ENCODE assay signal across 13 cellular contexts in genomic region chr2:8315766-8316165, GRCh38.
DNase-seq lines count a peak whose midpoint lies in the region; ATAC-seq, FAIRE-seq and TF ChIP-seq lines count a peak whose summit lies in the region.
"Had no signal": no experiment of that assay in that cellular context is flagged by ENCODE, and none has a peak within 500 bp of the region (broad histone marks: within the 10 kb centered on the region; RNA-seq: fewer than 3 reads in every experiment).

No MANE protein-coding gene starts in this region.

- no peaks in the 10 kb centered on the region for H3K36me3 Mint-ChIP-seq in osteocyte (ENCODE audit: unreplicated experiment)

- peaks cover 0 to 8% (median 4%) of the 10 kb centered on the region in 4 experiments; a peak in 2 of 7 replicates for H3K4me1 ChIP-seq in H1 (replicated peaks in 1 of 4; ENCODE audit: control insufficient read depth in 3 of 4, insufficient read depth in 4 of 4, low read length in 3 of 4)
- peaks cover 0 to 6% of the 10 kb centered on the region in 2 donors for H3K4me1 ChIP-seq in small intestine (ENCODE audit: control insufficient read depth in 2 of 2, insufficient read depth in 1 of 2, low read depth in 1 of 2, low read length in 1 of 2)

- POLR2A ChIA-PET in H1 (lab: Charles Lee; ENCODE audit: partially characterized antibody): no interaction called here

- no peak overlapping the region for H3K4me2 ChIP-seq in H1 (ENCODE audit: insufficient read depth in 1 of 2, low read depth in 2 of 2, low read length in 2 of 2)
- H3K4me2 ChIP-seq: PC-9 had no signal

- no peaks in the 10 kb centered on the region for H3K79me2 ChIP-seq in H1 (ENCODE audit: control insufficient read depth in 1 of 2, insufficient read depth in 2 of 2, low read length in 2 of 2)
- H3K79me2 ChIP-seq: parathyroid adenoma had no signal

- H4K91ac ChIP-seq in H1 (replicated peaks; ENCODE audit: insufficient read length, low read length): peak overlapping the region; percentile 12

- no peaks in the 10 kb centered on the region for H3K4me1 Mint-ChIP-seq in osteocyte (ENCODE audit: unreplicated experiment)

- H2AFZ ChIP-seq in H1 (ENCODE audit: low read length): 0 out of 2 replicates have a peak overlapping the region, but pooled peaks have one; percentile 47
- H2AFZ ChIP-seq: parathyroid adenoma, PC-9 had no signal

- no peak overlapping the region for H3K4me3 Mint-ChIP-seq in osteocyte (ENCODE audit: unreplicated experiment)
- H3K4me3 Mint-ChIP-seq: activated naive CD8-positive, alpha-beta T cell treated with anti-CD3 and anti-CD28 coated beads, Interleukin-2, amount 50 U/mL, for 24 hours had no signal

- FAIRE-seq in H1 (lab: Jason Lieb, UNC): no peak
- no peak for FAIRE-seq in small intestine (lab: Jason Lieb, UNC)

- no peak overlapping the region for H3K18ac ChIP-seq in H1 (ENCODE audit: extremely low read depth, low read length)

- DNase-seq in GM03348 (ENCODE audit: low spot score) (peak; percentile 80), NOMO-1 treated with DMSO at 0.1 percent for 48 hours (lab: John Stamatoyannopoulos, UW; ENCODE audit: unreplicated experiment) (peak; percentile 3), H1 (ENCODE audit: low read depth in 1 of 2, low spot score in 2 of 2) (no peak), osteocyte (ENCODE audit: extremely low spot score, unreplicated experiment) (peak; percentile 13), small intestine (no peak), dermis blood vessel endothelial cell (no peak)
- DNase-seq: activated naive CD8-positive, alpha-beta T cell treated with anti-CD3 and anti-CD28 coated beads, Interleukin-2, amount 50 U/mL, for 24 hours; COR-L47; NCI-H2081; PC-9 had no signal

- peaks cover 10% of the 10 kb centered on the region for H3K27me3 Mint-ChIP-seq in osteocyte (ENCODE audit: unreplicated experiment)

- H4K5ac ChIP-seq in H1 (ENCODE audit: insufficient read length, low read depth, low read length): no peak overlapping the region

- no peak overlapping the region for H4K8ac ChIP-seq in H1 (ENCODE audit: extremely low read depth, insufficient read depth, low read length)

- no peaks in the 10 kb centered on the region for H4K20me1 ChIP-seq in H1 (replicated peaks in 1 of 2; ENCODE audit: control insufficient read depth in 1 of 2, insufficient read depth in 2 of 2, low read length in 2 of 2)

- H3K9me3 ChIP-seq in H1 (ENCODE audit: insufficient read depth in 2 of 2, low read depth in 1 of 2, low read length in 1 of 2) (no peaks in the 10 kb centered on the region), small intestine (ENCODE audit: control insufficient read depth, low read depth) (no peaks in the 10 kb centered on the region)
- H3K9me3 ChIP-seq: suprapubic skin had no signal

- CTCF ChIA-PET in H1 (lab: Charles Lee; ENCODE audit: partially characterized antibody): interaction anchor here (0.6 to 1.1 kb wide), 2 partner anchors 146 to 229 kb away, joined by 3 read pairs; no protein-coding TSS in a partner anchor

- H3K56ac ChIP-seq in H1 (replicated peaks; ENCODE audit: insufficient read length, low read depth, low read length): no peak overlapping the region

- no peak for ATAC-seq in GM19395 (IDR thresholded peaks at IDR 0.05; ENCODE audit: unreplicated experiment)
- ATAC-seq: activated naive CD8-positive, alpha-beta T cell treated with anti-CD3 and anti-CD28 coated beads, Interleukin-2, amount 50 U/mL, for 24 hours had no signal

- no peak for TF ChIP-seq EP300 in H1 (IDR thresholded peaks at IDR 0.05; ENCODE audit: borderline replicate concordance in 1 of 2, low read depth in 2 of 2, low read length in 2 of 2)

- no peak overlapping the region for H2AK5ac ChIP-seq in H1 (ENCODE audit: low read depth, low read length)

- no peak overlapping the region for H3K23ac ChIP-seq in H1 (ENCODE audit: insufficient read length)

- no peak overlapping the region for H2BK15ac ChIP-seq in H1 (ENCODE audit: low read length)

- no peak overlapping the region for H2BK20ac ChIP-seq in H1 (ENCODE audit: low read length)

- H2BK12ac ChIP-seq in H1 (ENCODE audit: low read depth, low read length): no peak overlapping the region

- H3K27ac Mint-ChIP-seq in osteocyte (ENCODE audit: unreplicated experiment): no peak overlapping the region
- H3K27ac Mint-ChIP-seq: activated naive CD8-positive, alpha-beta T cell treated with anti-CD3 and anti-CD28 coated beads, Interleukin-2, amount 50 U/mL, for 24 hours had no signal

- no peak for TF ChIP-seq RAD21 in H1 (IDR thresholded peaks at IDR 0.05 in 1 of 2, conservative IDR thresholded peaks at IDR 0.05 in 1 of 2; ENCODE audit: low read depth in 2 of 2, low read length in 2 of 2)

- no peaks in the 10 kb centered on the region for H3K36me3 ChIP-seq in H1 (ENCODE audit: control insufficient read depth in 2 of 4, insufficient read depth in 4 of 4, low read length in 3 of 4)
- no peaks in the 10 kb centered on the region for H3K36me3 ChIP-seq in small intestine (ENCODE audit: control insufficient read depth in 2 of 2, insufficient read depth in 2 of 2, low read length in 2 of 2)
- H3K36me3 ChIP-seq: suprapubic skin had no signal

- H3K27me3 ChIP-seq in H1 (replicated peaks in 1 of 4; ENCODE audit: control insufficient read depth in 3 of 4, extremely low read depth in 1 of 4, insufficient read depth in 3 of 4, low read length in 3 of 4) (no peaks in the 10 kb centered on the region; a peak in 1 of 7 replicates), small intestine (ENCODE audit: control insufficient read depth in 2 of 2, insufficient read depth in 2 of 2, low read length in 2 of 2) (no peaks in the 10 kb centered on the region)
- H3K27me3 ChIP-seq: suprapubic skin had no signal

- TF ChIP-seq POLR2A in H1 (IDR thresholded peaks at IDR 0.05; ENCODE audit: control extremely low read depth in 1 of 2, low read depth in 2 of 2, low read length in 2 of 2): no peak

- TF ChIP-seq CTCF in H1 (IDR thresholded peaks at IDR 0.05; ENCODE audit: control extremely low read depth in 1 of 3, insufficient read depth in 1 of 3, low read depth in 1 of 3, low read length in 3 of 3): no peak
- TF ChIP-seq CTCF in osteocyte (IDR thresholded peaks at IDR 0.05): no peak

- H3K4me3 ChIP-seq in H1 (ENCODE audit: extremely low read depth in 1 of 4, insufficient read depth in 2 of 4, low read depth in 3 of 4, low read length in 4 of 4): no peak overlapping the region
- no peak overlapping the region for H3K4me3 ChIP-seq in small intestine (ENCODE audit: low read depth in 1 of 2, low read length in 2 of 2)
- H3K4me3 ChIP-seq: PC-9, suprapubic skin had no signal

- no peak overlapping the region for H2BK120ac ChIP-seq in H1 (replicated peaks; ENCODE audit: low read depth, low read length)

- no peaks in the 10 kb centered on the region for H3K79me1 ChIP-seq in H1 (ENCODE audit: low read depth, low read length)

- H3K23me2 ChIP-seq in H1 (ENCODE audit: low read depth, low read length): no peaks in the 10 kb centered on the region

- no peak overlapping the region for H2BK5ac ChIP-seq in H1 (ENCODE audit: low read depth, low read length)

- 82% methylated on average over 4 of the region's 4 CpGs; no CpG with 5 or more reads in 1 of the 2 experiments for WGBS in H1 (ENCODE audit: extremely low coverage in 1 of 2, insufficient coverage in 1 of 2, insufficient read length in 1 of 2, insufficient replicate concordance in 2 of 2, low coverage in 1 of 2, low lambda C conversion rate in 2 of 2, missing lambda C conversion rate in 1 of 2), 2 experiments
- WGBS in small intestine, 3 donors: 75 to 95% (median 83%) methylated on average over 4 of the region's 4 CpGs

- H3K14ac ChIP-seq in H1 (ENCODE audit: insufficient read length): no peak overlapping the region

- H3K9me3 Mint-ChIP-seq in osteocyte (ENCODE audit: unreplicated experiment): no peaks in the 10 kb centered on the region
- H3K9me3 Mint-ChIP-seq: activated naive CD8-positive, alpha-beta T cell treated with anti-CD3 and anti-CD28 coated beads, Interleukin-2, amount 50 U/mL, for 24 hours had no signal

- H3K27ac ChIP-seq in H1 (ENCODE audit: low read depth, low read length): no peak overlapping the region
- no peak overlapping the region for H3K27ac ChIP-seq in small intestine (ENCODE audit: low read depth in 1 of 2, low read length in 1 of 2)
- H3K27ac ChIP-seq: parathyroid adenoma, PC-9, suprapubic skin had no signal

- H3K4ac ChIP-seq in H1 (replicated peaks; ENCODE audit: insufficient read length, low read depth, low read length): peak overlapping the region; percentile 40

- H3K9ac ChIP-seq in H1 (replicated peaks in 1 of 4; ENCODE audit: extremely low read depth in 1 of 4, low read depth in 3 of 4, low read length in 3 of 4): no peak overlapping the region
- H3K9ac ChIP-seq: parathyroid adenoma had no signal

TF ChIP-seq in H1, 55 proteins besides CTCF, POLR2A, EP300 and RAD21:
- TF ChIP-seq TEAD4 (IDR thresholded peaks at IDR 0.05; ENCODE audit: low read depth, low read length) (no peak), MAX (IDR thresholded peaks at IDR 0.05) (no peak)
TF ChIP-seq in H1: peak in this region for 0.

Comparison
In these comparisons a context has a peak if more than half of its experiments do, and no peak if none do; other contexts are left out.
1. DNase-seq: peak in GM03348 (single experiment), NOMO-1 treated with DMSO at 0.1 percent for 48 hours (single experiment) and osteocyte (single experiment); none in H1 (0 of 2), small intestine (single experiment) and dermis blood vessel endothelial cell (single experiment).